Comparison of ENCODE assay signal across 1 cellular context in the genomic region with DNA sequence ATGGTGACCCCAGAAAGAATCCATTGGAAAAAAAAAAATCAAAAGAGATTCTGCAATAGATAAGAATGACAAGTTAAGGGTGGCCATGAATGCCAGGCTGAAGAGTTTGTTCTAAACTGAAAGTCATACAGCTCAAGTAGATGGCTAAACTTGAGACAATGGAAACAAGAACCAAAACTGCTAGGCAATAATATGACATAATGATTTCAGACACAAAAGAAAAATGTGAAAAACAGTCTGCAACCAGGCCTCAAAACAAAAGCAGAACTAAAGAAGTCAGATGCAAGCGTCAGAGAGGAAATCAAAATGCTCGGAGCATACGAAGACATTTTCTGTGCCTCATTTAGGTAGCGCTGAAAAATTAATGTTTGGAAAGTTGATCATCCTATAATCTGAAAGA.
TF ChIP-seq lines count a peak whose summit lies in the region.

No MANE protein-coding gene starts in this region.

TF ChIP-seq in HepG2, 621 proteins besides CTCF, POLR2A, EP300 and RAD21:
- TF ChIP-seq, protein P1, sequence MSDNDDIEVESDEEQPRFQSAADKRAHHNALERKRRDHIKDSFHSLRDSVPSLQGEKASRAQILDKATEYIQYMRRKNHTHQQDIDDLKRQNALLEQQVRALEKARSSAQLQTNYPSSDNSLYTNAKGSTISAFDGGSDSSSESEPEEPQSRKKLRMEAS (IDR thresholded peaks at IDR 0.05) = no peak
- no peak for TF ChIP-seq ATF1 (CRISPR knock-in tag; IDR thresholded peaks at IDR 0.05)
- TF ChIP-seq, protein P2, sequence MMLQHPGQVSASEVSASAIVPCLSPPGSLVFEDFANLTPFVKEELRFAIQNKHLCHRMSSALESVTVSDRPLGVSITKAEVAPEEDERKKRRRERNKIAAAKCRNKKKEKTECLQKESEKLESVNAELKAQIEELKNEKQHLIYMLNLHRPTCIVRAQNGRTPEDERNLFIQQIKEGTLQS (CRISPR knock-in tag; IDR thresholded peaks at IDR 0.05) = no peak
- TF ChIP-seq ZNF563 (CRISPR knock-in tag; IDR thresholded peaks at IDR 0.05) = no peak
- TF ChIP-seq ZNF205 (CRISPR knock-in tag; IDR thresholded peaks at IDR 0.05) = no peak
- TF ChIP-seq, protein P3, sequence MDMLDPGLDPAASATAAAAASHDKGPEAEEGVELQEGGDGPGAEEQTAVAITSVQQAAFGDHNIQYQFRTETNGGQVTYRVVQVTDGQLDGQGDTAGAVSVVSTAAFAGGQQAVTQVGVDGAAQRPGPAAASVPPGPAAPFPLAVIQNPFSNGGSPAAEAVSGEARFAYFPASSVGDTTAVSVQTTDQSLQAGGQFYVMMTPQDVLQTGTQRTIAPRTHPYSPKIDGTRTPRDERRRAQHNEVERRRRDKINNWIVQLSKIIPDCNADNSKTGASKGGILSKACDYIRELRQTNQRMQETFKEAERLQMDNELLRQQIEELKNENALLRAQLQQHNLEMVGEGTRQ (IDR thresholded peaks at IDR 0.05; ENCODE audit: low read depth, low read length) = no peak
- TF ChIP-seq, protein P3 (CRISPR knock-in tag; IDR thresholded peaks at IDR 0.05; ENCODE audit: borderline replicate concordance) = no peak
- TF ChIP-seq SSRP1 (CRISPR knock-in tag; IDR thresholded peaks at IDR 0.05) = no peak
- TF ChIP-seq ZNF790 (CRISPR knock-in tag; IDR thresholded peaks at IDR 0.05; ENCODE audit: borderline replicate concordance) = no peak
- TF ChIP-seq, protein P4, sequence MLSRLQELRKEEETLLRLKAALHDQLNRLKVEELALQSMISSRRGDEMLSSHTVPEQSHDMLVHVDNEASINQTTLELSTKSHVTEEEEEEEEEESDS (CRISPR knock-in tag; IDR thresholded peaks at IDR 0.05; ENCODE audit: borderline replicate concordance) = no peak
- TF ChIP-seq PITX1 (CRISPR knock-in tag; IDR thresholded peaks at IDR 0.05) = no peak
- TF ChIP-seq, protein P5, sequence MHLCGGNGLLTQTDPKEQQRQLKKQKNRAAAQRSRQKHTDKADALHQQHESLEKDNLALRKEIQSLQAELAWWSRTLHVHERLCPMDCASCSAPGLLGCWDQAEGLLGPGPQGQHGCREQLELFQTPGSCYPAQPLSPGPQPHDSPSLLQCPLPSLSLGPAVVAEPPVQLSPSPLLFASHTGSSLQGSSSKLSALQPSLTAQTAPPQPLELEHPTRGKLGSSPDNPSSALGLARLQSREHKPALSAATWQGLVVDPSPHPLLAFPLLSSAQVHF (CRISPR knock-in tag; IDR thresholded peaks at IDR 0.05) = no peak
- TF ChIP-seq HNF4G (IDR thresholded peaks at IDR 0.05; ENCODE audit: borderline replicate concordance, low read depth, low read length) = no peak
- no peak for TF ChIP-seq HNF4G (CRISPR knock-in tag; IDR thresholded peaks at IDR 0.05; ENCODE audit: borderline replicate concordance, low read depth)
- TF ChIP-seq, protein P6, sequence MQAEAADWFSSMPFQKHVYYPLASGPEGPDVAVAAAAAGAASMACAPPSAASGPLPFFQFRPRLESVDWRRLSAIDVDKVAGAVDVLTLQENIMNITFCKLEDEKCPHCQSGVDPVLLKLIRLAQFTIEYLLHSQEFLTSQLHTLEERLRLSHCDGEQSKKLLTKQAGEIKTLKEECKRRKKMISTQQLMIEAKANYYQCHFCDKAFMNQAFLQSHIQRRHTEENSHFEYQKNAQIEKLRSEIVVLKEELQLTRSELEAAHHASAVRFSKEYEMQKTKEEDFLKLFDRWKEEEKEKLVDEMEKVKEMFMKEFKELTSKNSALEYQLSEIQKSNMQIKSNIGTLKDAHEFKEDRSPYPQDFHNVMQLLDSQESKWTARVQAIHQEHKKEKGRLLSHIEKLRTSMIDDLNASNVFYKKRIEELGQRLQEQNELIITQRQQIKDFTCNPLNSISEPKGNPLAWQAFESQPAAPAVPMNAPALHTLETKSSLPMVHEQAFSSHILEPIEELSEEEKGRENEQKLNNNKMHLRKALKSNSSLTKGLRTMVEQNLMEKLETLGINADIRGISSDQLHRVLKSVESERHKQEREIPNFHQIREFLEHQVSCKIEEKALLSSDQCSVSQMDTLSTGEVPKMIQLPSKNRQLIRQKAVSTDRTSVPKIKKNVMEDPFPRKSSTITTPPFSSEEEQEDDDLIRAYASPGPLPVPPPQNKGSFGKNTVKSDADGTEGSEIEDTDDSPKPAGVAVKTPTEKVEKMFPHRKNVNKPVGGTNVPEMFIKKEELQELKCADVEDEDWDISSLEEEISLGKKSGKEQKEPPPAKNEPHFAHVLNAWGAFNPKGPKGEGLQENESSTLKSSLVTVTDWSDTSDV (CRISPR knock-in tag; IDR thresholded peaks at IDR 0.05) = no peak
- TF ChIP-seq, protein P7, sequence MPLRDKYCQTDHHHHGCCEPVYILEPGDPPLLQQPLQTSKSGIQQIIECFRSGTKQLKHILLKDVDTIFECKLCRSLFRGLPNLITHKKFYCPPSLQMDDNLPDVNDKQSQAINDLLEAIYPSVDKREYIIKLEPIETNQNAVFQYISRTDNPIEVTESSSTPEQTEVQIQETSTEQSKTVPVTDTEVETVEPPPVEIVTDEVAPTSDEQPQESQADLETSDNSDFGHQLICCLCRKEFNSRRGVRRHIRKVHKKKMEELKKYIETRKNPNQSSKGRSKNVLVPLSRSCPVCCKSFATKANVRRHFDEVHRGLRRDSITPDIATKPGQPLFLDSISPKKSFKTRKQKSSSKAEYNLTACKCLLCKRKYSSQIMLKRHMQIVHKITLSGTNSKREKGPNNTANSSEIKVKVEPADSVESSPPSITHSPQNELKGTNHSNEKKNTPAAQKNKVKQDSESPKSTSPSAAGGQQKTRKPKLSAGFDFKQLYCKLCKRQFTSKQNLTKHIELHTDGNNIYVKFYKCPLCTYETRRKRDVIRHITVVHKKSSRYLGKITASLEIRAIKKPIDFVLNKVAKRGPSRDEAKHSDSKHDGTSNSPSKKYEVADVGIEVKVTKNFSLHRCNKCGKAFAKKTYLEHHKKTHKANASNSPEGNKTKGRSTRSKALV (CRISPR knock-in tag; IDR thresholded peaks at IDR 0.05) = no peak
- no peak for TF ChIP-seq FOSL2 (CRISPR knock-in tag; IDR thresholded peaks at IDR 0.05)
- no peak for TF ChIP-seq ARNT (IDR thresholded peaks at IDR 0.05)
TF ChIP-seq in HepG2: peak in this region for 0.
